ENCODE assay signal across 16 cellular contexts in genomic region chr14:99791476-99792283, GRCh38. TPM values are rescaled to one million over a fixed set of nuclear protein-coding genes. Genes with fewer than 3 reads are reported as not detected.
DNase-seq lines count a peak whose midpoint lies in the region; ATAC-seq and TF ChIP-seq lines count a peak whose summit lies in the region.
"Had no signal": no experiment of that assay in that cellular context is flagged by ENCODE, and none has a peak within 500 bp of the region (broad histone marks: within the 10 kb centered on the region; RNA-seq: fewer than 3 reads in every experiment).

No MANE protein-coding gene starts in this region.

- in situ Hi-C loops in transverse colon (cut with MboI; ENCODE audit: low pct_ligation_motif_present in 1 of 4, low pct_unique_long_range_greater_than_20kb in 1 of 4, low sequenced_read_pairs in 3 of 4): no loop called here

- TF ChIP-seq EP300 in transverse colon (IDR thresholded peaks at IDR 0.05; ENCODE audit: low read depth): no peak

- H3K4me1 ChIP-seq in heart right ventricle: peaks cover 3 to 59% (median 33%) of the 10 kb centered on the region in 9 donors
- H3K4me1 ChIP-seq in right atrium auricular region: peaks cover 0 to 30% of the 10 kb centered on the region in 2 donors
- peaks cover 0 to 33% (median 18%) of the 10 kb centered on the region in 4 donors for H3K4me1 ChIP-seq in transverse colon

- H3K36me3 ChIP-seq in heart right ventricle: no peaks in the 10 kb centered on the region
- H3K36me3 ChIP-seq in right atrium auricular region: no peaks in the 10 kb centered on the region
- no peaks in the 10 kb centered on the region for H3K36me3 ChIP-seq in transverse colon
- H3K36me3 ChIP-seq: neutrophil, vagina had no signal

- DNase-seq in heart right ventricle: no peak
- DNase-seq in right atrium auricular region (ENCODE audit: low spot score): no peak
- DNase-seq in chondrocyte (ENCODE audit: low spot score): no peak
- DNase-seq in naive thymus-derived CD8-positive, alpha-beta T cell: no peak
- no peak for DNase-seq in transverse colon
- DNase-seq in RPMI8226: no peak
- DNase-seq in CD14-positive monocyte (ENCODE audit: low spot score): no peak
- DNase-seq: effector memory CD8-positive, alpha-beta T cell; Karpas-422; kidney glomerular epithelial cell; NCI-H1694 treated with DMSO at 0.1 percent for 48 hours; stimulated activated CD8-positive, alpha-beta memory T cell treated with anti-CD3 and anti-CD28 coated beads, Interleukin-4, amount 100 ng/mL, for 48 hours had no signal

- POLR2A ChIA-PET in naive thymus-derived CD8-positive, alpha-beta T cell (lab: Charles Lee): no interaction called here

- H3K27ac Mint-ChIP-seq in chondrocyte (ENCODE audit: unreplicated experiment): peak overlapping the region; percentile 78
- peak overlapping the region in 3 of 10 donors; percentile 6 to 50 (median 33) for H3K27ac Mint-ChIP-seq in naive thymus-derived CD8-positive, alpha-beta T cell
- H3K27ac Mint-ChIP-seq in CD14-positive monocyte: no peak overlapping the region

- ATAC-seq in heart right ventricle (peak in 7 of 8 donors; percentile 5 to 54 (median 32)), HG03439 (IDR thresholded peaks at IDR 0.05; ENCODE audit: unreplicated experiment) (no peak)
- no peak for ATAC-seq in naive thymus-derived CD8-positive, alpha-beta T cell
- ATAC-seq: activated CD4-positive, CD25-positive, alpha-beta regulatory T cell treated with anti-CD3 and anti-CD28 coated beads, Interleukin-2, amount 50 U/mL, for 24 hours; effector memory CD8-positive, alpha-beta T cell had no signal

- H3K9me3 Mint-ChIP-seq in chondrocyte (ENCODE audit: low read depth) (no peaks in the 10 kb centered on the region), CD14-positive monocyte (peaks cover 0 to 9% (median 3%) of the 10 kb centered on the region in 7 donors)
- H3K9me3 Mint-ChIP-seq in naive thymus-derived CD8-positive, alpha-beta T cell: no peaks in the 10 kb centered on the region
- H3K9me3 Mint-ChIP-seq: effector memory CD8-positive, alpha-beta T cell had no signal

- H3K36me3 Mint-ChIP-seq in chondrocyte (ENCODE audit: low read depth) (no peaks in the 10 kb centered on the region), CD14-positive monocyte (no peaks in the 10 kb centered on the region)
- H3K36me3 Mint-ChIP-seq in naive thymus-derived CD8-positive, alpha-beta T cell: no peaks in the 10 kb centered on the region

- no peak for TF ChIP-seq POLR2A in transverse colon (IDR thresholded peaks at IDR 0.05)

- WGBS in heart right ventricle, 2 donors: 58 to 68% methylated on average over 14 of the region's 14 CpGs
- WGBS in transverse colon (ENCODE audit: low coverage in 1 of 2), 2 donors: 80 to 82% methylated on average over 1 to 14 of the region's 14 CpGs

- intact Hi-C loops in heart right ventricle (cut with DNase I) (loop anchor here in 9 of 10 donors (2.0 to 10.0 kb wide), 14 partner anchors 34 to 109 kb away; partner anchors contain the start of gene CYP46A1 (in 2 of the 9)), transverse colon (cut with DNase I; ENCODE audit: low total_unique reads) (loop anchor here (5.0 kb wide), 1 partner anchor 54 kb away; no protein-coding TSS in a partner anchor), CD14-positive monocyte (cut with micrococcal nuclease) (no loop called here)

- H3K27ac ChIP-seq in heart right ventricle (peak overlapping the region in 7 of 10 donors; percentile 20 to 93 (median 89)), right atrium auricular region (no peak overlapping the region), transverse colon (peak overlapping the region; percentile 82 to 91 (median 86))
- H3K27ac ChIP-seq: neutrophil had no signal

- no peaks in the 10 kb centered on the region for H3K27me3 Mint-ChIP-seq in chondrocyte (ENCODE audit: low read depth)
- peaks cover 0 to 38% (median 3%) of the 10 kb centered on the region in 5 donors for H3K27me3 Mint-ChIP-seq in naive thymus-derived CD8-positive, alpha-beta T cell
- peaks cover 58 to 73% (median 67%) of the 10 kb centered on the region in 3 donors for H3K27me3 Mint-ChIP-seq in CD14-positive monocyte (ENCODE audit: low read depth in 3 of 3)

- H3K4me3 ChIP-seq in heart right ventricle (no peak overlapping the region), right atrium auricular region (no peak overlapping the region), transverse colon (no peak overlapping the region)

- no peaks in the 10 kb centered on the region for H3K9me3 ChIP-seq in heart right ventricle
- no peaks in the 10 kb centered on the region for H3K9me3 ChIP-seq in right atrium auricular region
- no peaks in the 10 kb centered on the region for H3K9me3 ChIP-seq in transverse colon
- H3K9me3 ChIP-seq: neutrophil, vagina had no signal

- peaks cover 46% of the 10 kb centered on the region for H3K4me1 Mint-ChIP-seq in chondrocyte (ENCODE audit: low read depth)
- H3K4me1 Mint-ChIP-seq in naive thymus-derived CD8-positive, alpha-beta T cell: peaks cover 8 to 23% (median 21%) of the 10 kb centered on the region in 4 donors
- peaks cover 8% of the 10 kb centered on the region for H3K4me1 Mint-ChIP-seq in CD14-positive monocyte

- peaks cover 0 to 46% (median 0%) of the 10 kb centered on the region in 7 donors for H3K27me3 ChIP-seq in heart right ventricle
- no peaks in the 10 kb centered on the region for H3K27me3 ChIP-seq in right atrium auricular region
- peaks cover 54% of the 10 kb centered on the region for H3K27me3 ChIP-seq in transverse colon
- H3K27me3 ChIP-seq: vagina had no signal

- H3K4me3 Mint-ChIP-seq in chondrocyte (ENCODE audit: unreplicated experiment) (no peak overlapping the region), CD14-positive monocyte (peak overlapping the region in 1 of 2 donors; percentile 83)
- peak overlapping the region in 6 of 10 donors; percentile 9 to 82 (median 47) for H3K4me3 Mint-ChIP-seq in naive thymus-derived CD8-positive, alpha-beta T cell

- no peak for TF ChIP-seq CTCF in heart right ventricle (IDR thresholded peaks at IDR 0.05)
- no peak for TF ChIP-seq CTCF in right atrium auricular region (IDR thresholded peaks at IDR 0.05)
- TF ChIP-seq CTCF in chondrocyte (IDR thresholded peaks at IDR 0.05): no peak
- TF ChIP-seq CTCF in transverse colon (IDR thresholded peaks at IDR 0.05): no peak
- no peak for TF ChIP-seq CTCF in CD14-positive monocyte (IDR thresholded peaks at IDR 0.05)

RNA-seq across cellular contexts. Expression of gene EML1, which starts 1.5 kb away (rescaled TPM):
- total RNA-seq in heart right ventricle (10 to 100 TPM; 28.6 to 49.2 (median 36.3) TPM), right atrium auricular region (10 to 100 TPM; 28.3 to 30.2 TPM), chondrocyte (36.4 to 61.0 TPM (median 39.6 TPM) in 3 replicates), transverse colon (10 to 100 TPM; 16.8 to 59.5 (median 21.9) TPM)
- polyA plus RNA-seq in heart right ventricle (10 to 100 TPM in 1 of 2 donors, 1 to 10 TPM in 1; 9.1 to 11.0 TPM), CD14-positive monocyte (not detected)
- not detected for total RNA-seq in naive thymus-derived CD8-positive, alpha-beta T cell
- polyA plus RNA-seq in naive thymus-derived CD8-positive, alpha-beta T cell: not detected

Comparison
In these comparisons a context has a peak if more than half of its experiments do, and no peak if none do; other contexts are left out.
1. H3K27ac ChIP-seq: peak in heart right ventricle (7 of 10) and transverse colon (4 of 4); none in right atrium auricular region (0 of 2).
2. ATAC-seq: peak in heart right ventricle (7 of 8); none in naive thymus-derived CD8-positive, alpha-beta T cell (0 of 2) and HG03439 (single experiment).
3. RNA of gene EML1, which starts 1.5 kb away (total RNA-seq): 28.6 to 49.2 TPM in heart right ventricle, 36.4 to 61.0 TPM in chondrocyte, 28.3 to 30.2 TPM in right atrium auricular region and 16.8 to 59.5 TPM in transverse colon; not detected in naive thymus-derived CD8-positive, alpha-beta T cell; every median in the first group is over 10 times any median in the second.
4. intact Hi-C loops: an anchor here in heart right ventricle (2.0 to 10.0 kb wide) and transverse colon (5.0 kb wide); none called in CD14-positive monocyte.